ENCODE assay signal across 22 cellular contexts in genomic region chr12:27606986-27607385, GRCh38.
DNase-seq lines count a peak whose midpoint lies in the region; ATAC-seq, FAIRE-seq and TF ChIP-seq lines count a peak whose summit lies in the region.
"Had no signal": no experiment of that assay in that cellular context is flagged by ENCODE, and none has a peak within 500 bp of the region (broad histone marks: within the 10 kb centered on the region; RNA-seq: fewer than 3 reads in every experiment).

No MANE protein-coding gene starts in this region.

- H3K4me2 ChIP-seq in mammary epithelial cell (ENCODE audit: insufficient read depth, low read depth, low read length): peak overlapping the region; percentile 41
- no peak overlapping the region for H3K4me2 ChIP-seq in H1 (ENCODE audit: insufficient read depth in 1 of 2, low read depth in 2 of 2, low read length in 2 of 2)
- H3K4me2 ChIP-seq: BLaER1 had no signal

- no peak overlapping the region for H2BK12ac ChIP-seq in H1 (ENCODE audit: low read depth, low read length)

- TF ChIP-seq RAD21 in H1 (IDR thresholded peaks at IDR 0.05 in 1 of 2, conservative IDR thresholded peaks at IDR 0.05 in 1 of 2; ENCODE audit: low read depth in 2 of 2, low read length in 2 of 2): no peak

- dilution Hi-C loops in mammary epithelial cell (cut with HindIII; ENCODE audit: low sequenced_read_pairs): no loop called here

- peak overlapping the region; percentile 46; the same call in 1 of the 2 replicates for H4K8ac ChIP-seq in H1 (ENCODE audit: extremely low read depth, insufficient read depth, low read length)

- no peak overlapping the region for H2BK5ac ChIP-seq in H1 (ENCODE audit: low read depth, low read length)

- no TSS peak for BruUV-seq in mammary epithelial cell (replicated peaks; lab: Mats Ljungman, UMichigan)

- no peak overlapping the region for H2BK20ac ChIP-seq in H1 (ENCODE audit: low read length)

- no peak overlapping the region for H3K4ac ChIP-seq in H1 (replicated peaks; ENCODE audit: insufficient read length, low read depth, low read length)

- TF ChIP-seq POLR2A in breast epithelium (IDR thresholded peaks at IDR 0.05) (no peak), H1 (IDR thresholded peaks at IDR 0.05; ENCODE audit: control extremely low read depth in 1 of 2, low read depth in 2 of 2, low read length in 2 of 2) (no peak)

- H3K4me3 ChIP-seq in mammary epithelial cell (replicated peaks in 1 of 3; ENCODE audit: insufficient read depth in 1 of 3, low read depth in 2 of 3, low read length in 3 of 3) (no peak overlapping the region), breast epithelium (no peak overlapping the region), H1 (ENCODE audit: extremely low read depth in 1 of 4, insufficient read depth in 2 of 4, low read depth in 3 of 4, low read length in 4 of 4) (no peak overlapping the region), mucosa of descending colon (no peak overlapping the region)
- H3K4me3 ChIP-seq: BLaER1, SJCRH30 had no signal

- peak overlapping the region; percentile 30 for H3K4me3 Mint-ChIP-seq in type B pancreatic cell
- H3K4me3 Mint-ChIP-seq: CD8-positive, alpha-beta memory T cell had no signal

- H3K18ac ChIP-seq in H1 (ENCODE audit: extremely low read depth, low read length): no peak overlapping the region

- TF ChIP-seq CTCF in mammary epithelial cell (conservative IDR thresholded peaks at IDR 0.05 in 1 of 2, IDR thresholded peaks at IDR 0.05 in 1 of 2; ENCODE audit: extremely low read depth in 1 of 2, insufficient read depth in 1 of 2, low read depth in 1 of 2, low read length in 2 of 2): no peak
- TF ChIP-seq CTCF in breast epithelium (IDR thresholded peaks at IDR 0.05): no peak
- no peak for TF ChIP-seq CTCF in H1 (IDR thresholded peaks at IDR 0.05; ENCODE audit: control extremely low read depth in 1 of 3, insufficient read depth in 1 of 3, low read depth in 1 of 3, low read length in 3 of 3)
- TF ChIP-seq CTCF in mucosa of descending colon (IDR thresholded peaks at IDR 0.05): no peak
- TF ChIP-seq CTCF in type B pancreatic cell (conservative IDR thresholded peaks at IDR 0.05): no peak

- H3K23ac ChIP-seq in H1 (ENCODE audit: insufficient read length): no peak overlapping the region

- H4K5ac ChIP-seq in H1 (ENCODE audit: insufficient read length, low read depth, low read length): no peak overlapping the region

- H3K14ac ChIP-seq in H1 (ENCODE audit: insufficient read length): no peak overlapping the region

- H3K9ac ChIP-seq in mammary epithelial cell (ENCODE audit: insufficient read depth, low read length) (no peak overlapping the region), H1 (replicated peaks in 1 of 4; ENCODE audit: extremely low read depth in 1 of 4, low read depth in 3 of 4, low read length in 3 of 4) (no peak overlapping the region)
- H3K9ac ChIP-seq: BLaER1 had no signal

- no peak overlapping the region for H2BK120ac ChIP-seq in H1 (replicated peaks; ENCODE audit: low read depth, low read length)

- H4K91ac ChIP-seq in H1 (replicated peaks; ENCODE audit: insufficient read length, low read length): no peak overlapping the region

- DNase-seq in mammary epithelial cell (no peak), breast epithelium (ENCODE audit: low spot score in 2 of 2) (no peak), H1 (ENCODE audit: low read depth in 1 of 2, low spot score in 2 of 2) (no peak), mucosa of descending colon (no peak), type B pancreatic cell (ENCODE audit: extremely low spot score, unreplicated experiment) (no peak), GM19239 (ENCODE audit: insufficient read length, low spot score) (no peak), NCI-H510A (lab: John Stamatoyannopoulos, UW) (no peak), NOMO-1 treated with DMSO at 0.1 percent for 48 hours (lab: John Stamatoyannopoulos, UW; ENCODE audit: unreplicated experiment) (no peak)
- DNase-seq: 8988T; CD8-positive, alpha-beta memory T cell; DND-41; HCEC 1CT; Karpas-422; MM.1S; NCI-H1092 treated with DMSO at 0.1 percent for 48 hours; NCI-H1694; NCI-H2227 treated with DMSO at 0.1 percent for 48 hours; NCI-H748 treated with DMSO at 0.1 percent for 48 hours; PC-3; SJCRH30 had no signal

- no peak overlapping the region for H2BK15ac ChIP-seq in H1 (ENCODE audit: low read length)

- peaks cover 26% of the 10 kb centered on the region for H3K36me3 Mint-ChIP-seq in type B pancreatic cell

- no peaks in the 10 kb centered on the region for H3K79me1 ChIP-seq in H1 (ENCODE audit: low read depth, low read length)

- WGBS in mammary epithelial cell (ENCODE audit: low coverage, missing lambda C conversion rate): 0% methylated on average over 2 of the region's 2 CpGs
- 56% methylated on average over 2 of the region's 2 CpGs; no CpG with 5 or more reads in 1 of the 2 experiments for WGBS in H1 (ENCODE audit: extremely low coverage in 1 of 2, insufficient coverage in 1 of 2, insufficient read length in 1 of 2, insufficient replicate concordance in 2 of 2, low coverage in 1 of 2, low lambda C conversion rate in 2 of 2, missing lambda C conversion rate in 1 of 2), 2 experiments

- ATAC-seq in mucosa of descending colon: peak; percentile 58
- ATAC-seq: PC-3 had no signal

- H3K27me3 Mint-ChIP-seq in type B pancreatic cell: no peaks in the 10 kb centered on the region
- H3K27me3 Mint-ChIP-seq: CD8-positive, alpha-beta memory T cell had no signal

- CTCF ChIA-PET in mammary epithelial cell (lab: Charles Lee; ENCODE audit: low non-redundant PET) (no interaction called here), H1 (lab: Charles Lee; ENCODE audit: partially characterized antibody) (no interaction called here)

- POLR2A ChIA-PET in H1 (lab: Charles Lee; ENCODE audit: partially characterized antibody): no interaction called here

- H3K27ac Mint-ChIP-seq in type B pancreatic cell: peak overlapping the region; percentile 63
- H3K27ac Mint-ChIP-seq: CD8-positive, alpha-beta memory T cell had no signal

- TF ChIP-seq EP300 in H1 (IDR thresholded peaks at IDR 0.05; ENCODE audit: borderline replicate concordance in 1 of 2, low read depth in 2 of 2, low read length in 2 of 2): no peak

- H3K56ac ChIP-seq in H1 (replicated peaks; ENCODE audit: insufficient read length, low read depth, low read length): no peak overlapping the region

- FAIRE-seq in H1 (lab: Jason Lieb, UNC): no peak
- no peak for FAIRE-seq in GM19239 (lab: Jason Lieb, UNC)
- FAIRE-seq: G401.6 had no signal

- H2AFZ ChIP-seq in mammary epithelial cell (ENCODE audit: low read depth, low read length): no peak overlapping the region
- no peak overlapping the region for H2AFZ ChIP-seq in H1 (ENCODE audit: low read length)

- H3K9me3 Mint-ChIP-seq in type B pancreatic cell: peaks cover 14% of the 10 kb centered on the region

- in situ Hi-C loops in mammary epithelial cell (cut with MboI; ENCODE audit: low sequenced_read_pairs in 2 of 2): no loop called here

- H4K20me1 ChIP-seq in mammary epithelial cell (ENCODE audit: insufficient read depth, low read length) (no peaks in the 10 kb centered on the region), H1 (replicated peaks in 1 of 2; ENCODE audit: control insufficient read depth in 1 of 2, insufficient read depth in 2 of 2, low read length in 2 of 2) (no peaks in the 10 kb centered on the region)
- H4K20me1 ChIP-seq: BLaER1 had no signal

- H3K27ac ChIP-seq in mammary epithelial cell (ENCODE audit: insufficient read depth, low read depth, low read length): no peak overlapping the region
- no peak overlapping the region for H3K27ac ChIP-seq in breast epithelium
- no peak overlapping the region for H3K27ac ChIP-seq in H1 (ENCODE audit: low read depth, low read length)
- H3K27ac ChIP-seq: BLaER1, SJCRH30 had no signal

- H3K23me2 ChIP-seq in H1 (ENCODE audit: low read depth, low read length): no peaks in the 10 kb centered on the region

- H3K79me2 ChIP-seq in mammary epithelial cell (ENCODE audit: insufficient read depth, low read length): peaks cover 85% of the 10 kb centered on the region
- no peaks in the 10 kb centered on the region; a peak in 1 of 4 replicates for H3K79me2 ChIP-seq in H1 (ENCODE audit: control insufficient read depth in 1 of 2, insufficient read depth in 2 of 2, low read length in 2 of 2)

- H3K4me1 ChIP-seq in mammary epithelial cell (ENCODE audit: insufficient read depth, low read length): peaks cover 42% of the 10 kb centered on the region
- no peaks in the 10 kb centered on the region for H3K4me1 ChIP-seq in breast epithelium
- no peaks in the 10 kb centered on the region for H3K4me1 ChIP-seq in H1 (replicated peaks in 1 of 4; ENCODE audit: control insufficient read depth in 3 of 4, insufficient read depth in 4 of 4, low read length in 3 of 4)
- H3K4me1 ChIP-seq in mucosa of descending colon (ENCODE audit: low read depth): peaks cover 8% of the 10 kb centered on the region
- H3K4me1 ChIP-seq: BLaER1, SJCRH30 had no signal

- no peak overlapping the region for H2AK5ac ChIP-seq in H1 (ENCODE audit: low read depth, low read length)

- H3K36me3 ChIP-seq in mammary epithelial cell (ENCODE audit: insufficient read depth, low read length) (no peaks in the 10 kb centered on the region), breast epithelium (no peaks in the 10 kb centered on the region), H1 (ENCODE audit: control insufficient read depth in 2 of 4, insufficient read depth in 4 of 4, low read length in 3 of 4) (no peaks in the 10 kb centered on the region), mucosa of descending colon (ENCODE audit: low read depth) (no peaks in the 10 kb centered on the region)
- H3K36me3 ChIP-seq: SJCRH30 had no signal

- H3K27me3 ChIP-seq in mammary epithelial cell (ENCODE audit: insufficient read depth, low read length): no peaks in the 10 kb centered on the region
- no peaks in the 10 kb centered on the region for H3K27me3 ChIP-seq in breast epithelium
- no peaks in the 10 kb centered on the region for H3K27me3 ChIP-seq in H1 (replicated peaks in 1 of 4; ENCODE audit: control insufficient read depth in 3 of 4, extremely low read depth in 1 of 4, insufficient read depth in 3 of 4, low read length in 3 of 4)
- H3K27me3 ChIP-seq: BLaER1, SJCRH30 had no signal

- intact Hi-C loops in mammary epithelial cell (cut with micrococcal nuclease): loop anchor here (2.0 kb wide), 1 partner anchor 16 kb away; no protein-coding TSS in a partner anchor
- intact Hi-C loops in breast epithelium (cut with DNase I; ENCODE audit: low total_unique reads): no loop called here
- intact Hi-C loops in mucosa of descending colon (cut with DNase I, micrococcal nuclease): no loop called here

- peaks cover 9% of the 10 kb centered on the region for H3K4me1 Mint-ChIP-seq in type B pancreatic cell (ENCODE audit: unreplicated experiment)
- H3K4me1 Mint-ChIP-seq: CD8-positive, alpha-beta memory T cell had no signal

- H3K9me3 ChIP-seq in mammary epithelial cell (replicated peaks; ENCODE audit: insufficient read depth, low read length): no peaks in the 10 kb centered on the region
- H3K9me3 ChIP-seq in breast epithelium: no peaks in the 10 kb centered on the region
- no peaks in the 10 kb centered on the region for H3K9me3 ChIP-seq in H1 (ENCODE audit: insufficient read depth in 2 of 2, low read depth in 1 of 2, low read length in 1 of 2)
- peaks cover 3% of the 10 kb centered on the region for H3K9me3 ChIP-seq in mucosa of descending colon
- H3K9me3 ChIP-seq: SJCRH30 had no signal

TF ChIP-seq in H1, 55 proteins besides CTCF, POLR2A, EP300 and RAD21 (continues in another document):
- TF ChIP-seq TAF1 (IDR thresholded peaks at IDR 0.05; ENCODE audit: low read depth, low read length) (no peak), GABPA (IDR thresholded peaks at IDR 0.05; ENCODE audit: borderline replicate concordance, insufficient read depth, low read length) (no peak), KDM5A (IDR thresholded peaks at IDR 0.05; ENCODE audit: low read length) (no peak)
